8 cellular contexts compared by ENCODE assay signal in genomic region chr3:126208618-126209256, GRCh38. TPM values are rescaled to one million over a fixed set of nuclear protein-coding genes. Genes with fewer than 3 reads are reported as not detected.
DNase-seq lines count a peak whose midpoint lies in the region; ATAC-seq and TF ChIP-seq lines count a peak whose summit lies in the region.

No MANE protein-coding gene starts in this region.

- H3K4me3 Mint-ChIP-seq in natural killer cell treated with Interleukin-12 subunit alpha and Interleukin-12 subunit beta and Interleukin-15 and Interleukin-18, amount 100 ng/mL, for 72 hours, result no peak overlapping the region

- intact Hi-C loops in esophagus muscularis mucosa (cut with DNase I), result no loop called here
- intact Hi-C loops in psoas muscle (cut with DNase I), result no loop called here

- H3K9me3 ChIP-seq in HEK293 (ENCODE audit: control insufficient read depth, insufficient read depth, low read depth, low read length) (no peaks in the 10 kb centered on the region), esophagus muscularis mucosa (no peaks in the 10 kb centered on the region), psoas muscle (no peaks in the 10 kb centered on the region)

- TF ChIP-seq CTCF in HEK293 (tag by site-specific recombination; IDR thresholded peaks at IDR 0.05) (no peak), esophagus muscularis mucosa (IDR thresholded peaks at IDR 0.05) (no peak), psoas muscle (IDR thresholded peaks at IDR 0.05) (no peak)

- no peaks in the 10 kb centered on the region for H3K9me3 Mint-ChIP-seq in natural killer cell treated with Interleukin-12 subunit alpha and Interleukin-12 subunit beta and Interleukin-15 and Interleukin-18, amount 100 ng/mL, for 72 hours

- DNase-seq in OCI-M1 (lab: John Stamatoyannopoulos, UW) (peak; percentile 64), esophagus muscularis mucosa (ENCODE audit: extremely low spot score) (peak; percentile 86), psoas muscle (peak; percentile 84 to 95), NCI-H510A (lab: John Stamatoyannopoulos, UW) (no peak)
- DNase-seq in natural killer cell treated with Interleukin-12 subunit alpha and Interleukin-12 subunit beta and Interleukin-15 and Interleukin-18, amount 100 ng/mL, for 72 hours (ENCODE audit: low spot score), result no peak

- H3K4me3 ChIP-seq in HEK293 (ENCODE audit: low read depth, low read length) (no peak overlapping the region), esophagus muscularis mucosa (no peak overlapping the region), psoas muscle (no peak overlapping the region)

- no peaks in the 10 kb centered on the region for H3K36me3 ChIP-seq in HEK293 (ENCODE audit: control insufficient read depth in 2 of 2, insufficient read depth in 1 of 2, low read length in 2 of 2)
- H3K36me3 ChIP-seq in esophagus muscularis mucosa, result no peaks in the 10 kb centered on the region
- no peaks in the 10 kb centered on the region for H3K36me3 ChIP-seq in psoas muscle (ENCODE audit: insufficient read depth in 1 of 2, low read depth in 1 of 2)

- H3K27ac ChIP-seq in HEK293 (ENCODE audit: extremely low read depth, low read depth, low read length), result no peak overlapping the region; the same call in 1 of the 2 replicates
- no peak overlapping the region for H3K27ac ChIP-seq in esophagus muscularis mucosa (replicated peaks in 1 of 4)
- H3K27ac ChIP-seq in psoas muscle, result peak overlapping the region; percentile 37

- POLR2A ChIA-PET in HEK293 (lab: Yijun Ruan, JAX), result interaction anchor here (0.9 to 1.1 kb wide), 2 partner anchors 9 to 12 kb away, joined by 3 to 4 read pairs; no protein-coding TSS in a partner anchor

- H3K27me3 ChIP-seq in esophagus muscularis mucosa, result no peaks in the 10 kb centered on the region
- no peaks in the 10 kb centered on the region for H3K27me3 ChIP-seq in psoas muscle (ENCODE audit: insufficient read depth in 3 of 3, low read length in 2 of 3)

- 63% methylated on average over 11 of the region's 11 CpGs for WGBS in esophagus muscularis mucosa
- 17 to 40% (median 30%) methylated on average over 11 of the region's 11 CpGs for WGBS in psoas muscle, 3 donors

- H3K4me1 ChIP-seq in HEK293 (ENCODE audit: control insufficient read depth, insufficient read depth, low read length), result peaks cover 2% of the 10 kb centered on the region; the same call in 1 of the 2 replicates
- peaks cover 18 to 28% (median 22%) of the 10 kb centered on the region in 4 donors for H3K4me1 ChIP-seq in esophagus muscularis mucosa
- H3K4me1 ChIP-seq in psoas muscle, result peaks cover 14% of the 10 kb centered on the region

- H3K27me3 Mint-ChIP-seq in natural killer cell treated with Interleukin-12 subunit alpha and Interleukin-12 subunit beta and Interleukin-15 and Interleukin-18, amount 100 ng/mL, for 72 hours, result peaks cover 33 to 49% of the 10 kb centered on the region in 2 donors

- peak; percentile 67 to 79 (median 78) for ATAC-seq in psoas muscle
- ATAC-seq in natural killer cell treated with Interleukin-12 subunit alpha and Interleukin-12 subunit beta and Interleukin-15 and Interleukin-18, amount 100 ng/mL, for 72 hours, result no peak
- ATAC-seq in HG02970 (IDR thresholded peaks at IDR 0.05; ENCODE audit: low FRiP score, unreplicated experiment), result no peak
- ATAC-seq in HG03378 (IDR thresholded peaks at IDR 0.05; ENCODE audit: unreplicated experiment), result no peak

- CTCF ChIA-PET in HEK293 (lab: Yijun Ruan, JAX), result interaction anchor here (3.8 kb wide), 1 partner anchor 11 kb away, joined by 22 read pairs; no protein-coding TSS in a partner anchor

- no peak for TF ChIP-seq POLR2A in esophagus muscularis mucosa (IDR thresholded peaks at IDR 0.05; ENCODE audit: low read depth)

- no peaks in the 10 kb centered on the region for H3K36me3 Mint-ChIP-seq in natural killer cell treated with Interleukin-12 subunit alpha and Interleukin-12 subunit beta and Interleukin-15 and Interleukin-18, amount 100 ng/mL, for 72 hours

- peaks cover 0 to 8% of the 10 kb centered on the region in 2 donors for H3K4me1 Mint-ChIP-seq in natural killer cell treated with Interleukin-12 subunit alpha and Interleukin-12 subunit beta and Interleukin-15 and Interleukin-18, amount 100 ng/mL, for 72 hours (ENCODE audit: low read depth in 2 of 2)

- H3K27ac Mint-ChIP-seq in natural killer cell treated with Interleukin-12 subunit alpha and Interleukin-12 subunit beta and Interleukin-15 and Interleukin-18, amount 100 ng/mL, for 72 hours, result no peak overlapping the region

- no peak for TF ChIP-seq EP300 in esophagus muscularis mucosa (IDR thresholded peaks at IDR 0.05)

TF ChIP-seq in HEK293, 187 proteins besides CTCF, POLR2A, EP300 and RAD21 (continues in another document):
- TF ChIP-seq REPIN1 (tag by site-specific recombination; IDR thresholded peaks at IDR 0.05; ENCODE audit: low read depth) (no peak), ZNF624 (tag by site-specific recombination; IDR thresholded peaks at IDR 0.05) (no peak), ZNF132 (tag by site-specific recombination; IDR thresholded peaks at IDR 0.05; ENCODE audit: borderline replicate concordance) (no peak), ZNF692 (tag by site-specific recombination; IDR thresholded peaks at IDR 0.05) (peak; percentile 28; the same call in 1 of the 2 replicates), GLIS1 (tag by site-specific recombination; IDR thresholded peaks at IDR 0.05) (peak; percentile 65), ATF2 (tag by site-specific recombination; IDR thresholded peaks at IDR 0.05; ENCODE audit: low read depth) (no peak), ZBTB17 (tag by site-specific recombination; IDR thresholded peaks at IDR 0.05) (peak; percentile 75), ZNF221 (tag by site-specific recombination; IDR thresholded peaks at IDR 0.05; ENCODE audit: borderline replicate concordance) (no peak), EGR2 (tag by site-specific recombination; IDR thresholded peaks at IDR 0.05; ENCODE audit: low read depth) (no peak), ZBTB21 (tag by site-specific recombination; IDR thresholded peaks at IDR 0.05) (0 out of 2 replicates have a peak, but pooled peaks have one; percentile 47), ZNF610 (tag by site-specific recombination; IDR thresholded peaks at IDR 0.05; ENCODE audit: borderline replicate concordance) (no peak), YY2 (tag by site-specific recombination; IDR thresholded peaks at IDR 0.05) (0 out of 2 replicates have a peak, but pooled peaks have one; percentile 21), ZNF76 (tag by site-specific recombination; IDR thresholded peaks at IDR 0.05; ENCODE audit: borderline replicate concordance, low read depth) (0 out of 2 replicates have a peak, but pooled peaks have one; percentile 22), ZNF341 (tag by site-specific recombination; IDR thresholded peaks at IDR 0.05; ENCODE audit: low read depth) (peak; percentile 24; the same call in 1 of the 2 replicates), YY1 (tag by site-specific recombination; IDR thresholded peaks at IDR 0.05) (no peak), SP2 (tag by site-specific recombination; IDR thresholded peaks at IDR 0.05) (peak; percentile 49), ZNF354C (tag by site-specific recombination; IDR thresholded peaks at IDR 0.05; ENCODE audit: borderline replicate concordance, low read depth) (no peak), ZNF112 (tag by site-specific recombination; IDR thresholded peaks at IDR 0.05) (no peak), PATZ1 (tag by site-specific recombination; IDR thresholded peaks at IDR 0.05) (peak; percentile 29; the same call in 1 of the 2 replicates)

RNA-seq across cellular contexts. Expression of gene ALDH1L1, which starts 28.4 kb away (rescaled TPM):
- total RNA-seq in esophagus muscularis mucosa (10 to 100 TPM; 19.2 to 39.9 (median 25.9) TPM), psoas muscle (100 to 1,000 TPM in 1 of 4 donors, 10 to 100 TPM in 3; 34.5 to 121 (median 62.7) TPM)
- 10 to 100 TPM; 12.9 to 40.1 (median 21.6) TPM for polyA plus RNA-seq in psoas muscle
- total RNA-seq in natural killer cell treated with Interleukin-12 subunit alpha and Interleukin-12 subunit beta and Interleukin-15 and Interleukin-18, amount 100 ng/mL, for 72 hours, result not detected

Comparison
In these comparisons a context has a peak if more than half of its experiments do, and no peak if none do; other contexts are left out.
1. DNase-seq: peak in OCI-M1 (single experiment), esophagus muscularis mucosa (single experiment) and psoas muscle (2 of 2); none in natural killer cell treated with Interleukin-12 subunit alpha and Interleukin-12 subunit beta and Interleukin-15 and Interleukin-18, amount 100 ng/mL, for 72 hours (single experiment) and NCI-H510A (single experiment).
2. ATAC-seq: peak in psoas muscle (4 of 4); none in natural killer cell treated with Interleukin-12 subunit alpha and Interleukin-12 subunit beta and Interleukin-15 and Interleukin-18, amount 100 ng/mL, for 72 hours (0 of 2), HG02970 (single experiment) and HG03378 (single experiment).
3. RNA of gene ALDH1L1, which starts 28.4 kb away (total RNA-seq): 34.5 to 121 TPM in psoas muscle and 19.2 to 39.9 TPM in esophagus muscularis mucosa; not detected in natural killer cell treated with Interleukin-12 subunit alpha and Interleukin-12 subunit beta and Interleukin-15 and Interleukin-18, amount 100 ng/mL, for 72 hours; every median in the first group is over 10 times any median in the second.